Comparison of ENCODE assay signal across 9 cellular contexts in genomic region chr11:124863137-124863825, GRCh38. TPM values are rescaled to one million over a fixed set of nuclear protein-coding genes. Genes with fewer than 3 reads are reported as not detected.
DNase-seq lines count a peak whose midpoint lies in the region; ATAC-seq and TF ChIP-seq lines count a peak whose summit lies in the region.
"Had no signal": no experiment of that assay in that cellular context is flagged by ENCODE, and none has a peak within 500 bp of the region (broad histone marks: within the 10 kb centered on the region; RNA-seq: fewer than 3 reads in every experiment).

No MANE protein-coding gene starts in this region.

- peaks cover 17% of the 10 kb centered on the region for H3K4me1 ChIP-seq in mammary epithelial cell (ENCODE audit: insufficient read depth, low read length)
- H3K4me1 ChIP-seq in thyroid gland, result peaks cover 20 to 35% of the 10 kb centered on the region in 2 donors

- H3K27me3 ChIP-seq in mammary epithelial cell (ENCODE audit: insufficient read depth, low read length), result peaks cover 51% of the 10 kb centered on the region
- peaks cover 14% of the 10 kb centered on the region for H3K27me3 ChIP-seq in thyroid gland

- 8% methylated on average over 17 of the region's 31 CpGs for WGBS in mammary epithelial cell (ENCODE audit: low coverage, missing lambda C conversion rate)
- 2 to 3% methylated on average over 26 to 29 of the region's 31 CpGs for WGBS in thyroid gland, 2 donors

- H3K36me3 ChIP-seq in mammary epithelial cell (ENCODE audit: insufficient read depth, low read length), result no peaks in the 10 kb centered on the region
- H3K36me3 ChIP-seq in thyroid gland, result no peaks in the 10 kb centered on the region

- peak overlapping the region; percentile 42 for H3K4me2 ChIP-seq in mammary epithelial cell (ENCODE audit: insufficient read depth, low read depth, low read length)

- peak overlapping the region; percentile 49 for H2AFZ ChIP-seq in mammary epithelial cell (ENCODE audit: low read depth, low read length)

- no peak overlapping the region for H3K9ac ChIP-seq in mammary epithelial cell (ENCODE audit: insufficient read depth, low read length)

- H4K20me1 ChIP-seq in mammary epithelial cell (ENCODE audit: insufficient read depth, low read length), result peaks cover 1% of the 10 kb centered on the region

- CTCF ChIA-PET in mammary epithelial cell (lab: Charles Lee; ENCODE audit: low non-redundant PET), result no interaction called here

- H3K27ac ChIP-seq in mammary epithelial cell (ENCODE audit: insufficient read depth, low read depth, low read length) (no peak overlapping the region), thyroid gland (no peak overlapping the region)

- no peak for ATAC-seq in GM19035 (IDR thresholded peaks at IDR 0.05; ENCODE audit: unreplicated experiment)
- ATAC-seq in HG03469 (IDR thresholded peaks at IDR 0.05; ENCODE audit: unreplicated experiment), result no peak
- ATAC-seq in HG03108 (IDR thresholded peaks at IDR 0.05; ENCODE audit: unreplicated experiment), result no peak
- ATAC-seq: activated naive CD4-positive, alpha-beta T cell treated with anti-CD3 and anti-CD28 coated beads, Interleukin-2, amount 50 U/mL, for 72 hours had no signal

- dilution Hi-C loops in mammary epithelial cell (cut with HindIII; ENCODE audit: low sequenced_read_pairs), result no loop called here

- DNase-seq in NCI-H146 (lab: John Stamatoyannopoulos, UW), result peak; percentile 54
- no peak for DNase-seq in NCI-H146 treated with DMSO at 0.1 percent for 48 hours (lab: John Stamatoyannopoulos, UW; ENCODE audit: unreplicated experiment)
- no peak for DNase-seq in mammary epithelial cell
- DNase-seq in left kidney (ENCODE audit: low read depth, low spot score), result peak; percentile 54
- DNase-seq in thyroid gland, result peak; percentile 74 to 75

- TF ChIP-seq CTCF in mammary epithelial cell (conservative IDR thresholded peaks at IDR 0.05 in 1 of 2, IDR thresholded peaks at IDR 0.05 in 1 of 2; ENCODE audit: extremely low read depth in 1 of 2, insufficient read depth in 1 of 2, low read depth in 1 of 2, low read length in 2 of 2) (no peak), thyroid gland (IDR thresholded peaks at IDR 0.05) (no peak)

- BruUV-seq in mammary epithelial cell (replicated peaks; lab: Mats Ljungman, UMichigan), result no TSS peak

- in situ Hi-C loops in mammary epithelial cell (cut with MboI; ENCODE audit: low sequenced_read_pairs in 2 of 2), result no loop called here

- H3K9me3 ChIP-seq in mammary epithelial cell (replicated peaks; ENCODE audit: insufficient read depth, low read length) (no peaks in the 10 kb centered on the region), thyroid gland (no peaks in the 10 kb centered on the region)

- intact Hi-C loops in mammary epithelial cell (cut with micrococcal nuclease) (loop anchor here (10.0 kb wide), 1 partner anchor 458 kb away; no protein-coding TSS in a partner anchor), thyroid gland (cut with DNase I) (loop anchor here (10.0 kb wide), 1 partner anchor 198 kb away; no protein-coding TSS in a partner anchor)

- no peaks in the 10 kb centered on the region for H3K79me2 ChIP-seq in mammary epithelial cell (ENCODE audit: insufficient read depth, low read length)

- TF ChIP-seq POLR2A in thyroid gland (IDR thresholded peaks at IDR 0.05), result no peak

- H3K4me3 ChIP-seq in mammary epithelial cell (replicated peaks in 1 of 3; ENCODE audit: insufficient read depth in 1 of 3, low read depth in 2 of 3, low read length in 3 of 3) (peak overlapping the region in 1 of 3 experiments; percentile 18), thyroid gland (replicated peaks in 1 of 3) (peak overlapping the region in 1 of 3 donors; percentile 7)

RNA-seq across cellular contexts. Expression of gene ROBO3, which starts 2.0 kb away (rescaled TPM):
- 10 to 100 TPM; 38.7 to 94.3 TPM for total RNA-seq in mammary epithelial cell
- 68.7 TPM for polyA plus RNA-seq in mammary epithelial cell
- 53.6 TPM for polyA minus RNA-seq in mammary epithelial cell
- 10 to 100 TPM in 2 of 4 donors, 1 to 10 TPM in 2; 6.7 to 19.8 (median 10.1) TPM for total RNA-seq in thyroid gland

RNA-seq across cellular contexts. Expression of gene ROBO4, which starts 34.4 kb away (rescaled TPM):
- total RNA-seq in mammary epithelial cell (1 to 10 TPM in 1 of 2 donors, under 1 TPM in 1; 0.33 to 2.0 TPM), thyroid gland (10 to 100 TPM; 12.3 to 47.6 (median 32.6) TPM)
- 4.9 TPM for polyA plus RNA-seq in mammary epithelial cell
- 10.5 TPM for polyA minus RNA-seq in mammary epithelial cell
- total RNA-seq: activated naive CD4-positive, alpha-beta T cell treated with anti-CD3 and anti-CD28 coated beads, Interleukin-2, amount 50 U/mL, for 72 hours had no signal

RNA-seq across cellular contexts. Expression of gene HEPN1, which starts 55.8 kb away (rescaled TPM):
- total RNA-seq in mammary epithelial cell, result not detected
- not detected for polyA plus RNA-seq in mammary epithelial cell
- polyA minus RNA-seq in mammary epithelial cell, result not detected
- total RNA-seq in thyroid gland, result not detected
- total RNA-seq: activated naive CD4-positive, alpha-beta T cell treated with anti-CD3 and anti-CD28 coated beads, Interleukin-2, amount 50 U/mL, for 72 hours had no signal

Comparison
In these comparisons a context has a peak if more than half of its experiments do, and no peak if none do; other contexts are left out.
1. DNase-seq: peak in NCI-H146 (single experiment), left kidney (single experiment) and thyroid gland (2 of 2); none in NCI-H146 treated with DMSO at 0.1 percent for 48 hours (single experiment) and mammary epithelial cell (single experiment).
2. RNA of gene ROBO4, which starts 34.4 kb away (total RNA-seq): 12.3 to 47.6 TPM in thyroid gland; 0.33 to 2.0 TPM in mammary epithelial cell; every median in the first group is over 4 times any median in the second.